Comparison of ENCODE assay signal across 8 cellular contexts in genomic region chr2:16664052-16664731, GRCh38. TPM values are rescaled to one million over a fixed set of nuclear protein-coding genes. Genes with fewer than 3 reads are reported as not detected.
DNase-seq lines count a peak whose midpoint lies in the region; ATAC-seq and TF ChIP-seq lines count a peak whose summit lies in the region.

No MANE protein-coding gene starts in this region.

- H3K4me1 ChIP-seq in lower lobe of right lung (peaks cover 70% of the 10 kb centered on the region), suprapubic skin (peaks cover 29% of the 10 kb centered on the region)

- no peaks in the 10 kb centered on the region for H3K27me3 ChIP-seq in lower lobe of right lung (ENCODE audit: low read depth)
- no peaks in the 10 kb centered on the region for H3K27me3 ChIP-seq in suprapubic skin

- DNase-seq in NCI-H82 (lab: John Stamatoyannopoulos, UW) (peak; percentile 12), NCI-H82 treated with DMSO at 0.1 percent for 48 hours (lab: John Stamatoyannopoulos, UW; ENCODE audit: unreplicated experiment) (no peak), NOMO-1 treated with DMSO at 0.1 percent for 48 hours (lab: John Stamatoyannopoulos, UW; ENCODE audit: unreplicated experiment) (peak; percentile 93), coronary artery (ENCODE audit: low spot score) (peak; percentile 78), lower lobe of right lung (peak; percentile 54), suprapubic skin (ENCODE audit: low spot score in 2 of 2) (no peak)
- no peak for DNase-seq in activated CD4-positive, alpha-beta T cell treated with anti-CD3 and anti-CD28 coated beads for 4 hours

- intact Hi-C loops in lower lobe of right lung (cut with DNase I): no loop called here

- no peaks in the 10 kb centered on the region for H3K36me3 ChIP-seq in lower lobe of right lung
- H3K36me3 ChIP-seq in suprapubic skin: no peaks in the 10 kb centered on the region

- ATAC-seq in lower lobe of right lung (peak; percentile 69 to 76), HG03342 (IDR thresholded peaks at IDR 0.05; ENCODE audit: unreplicated experiment) (no peak)

- H3K27ac ChIP-seq in coronary artery: peak overlapping the region in 1 of 2 donors; percentile 80
- peak overlapping the region; percentile 80 for H3K27ac ChIP-seq in lower lobe of right lung
- H3K27ac ChIP-seq in suprapubic skin: peak overlapping the region; percentile 34

- WGBS in suprapubic skin: 44% methylated on average over 9 of the region's 9 CpGs

- no peak for TF ChIP-seq POLR2A in suprapubic skin (IDR thresholded peaks at IDR 0.05)

- H3K9me3 ChIP-seq in lower lobe of right lung: no peaks in the 10 kb centered on the region
- H3K9me3 ChIP-seq in suprapubic skin: no peaks in the 10 kb centered on the region

- peak overlapping the region; percentile 79 for H3K4me3 ChIP-seq in coronary artery
- H3K4me3 ChIP-seq in lower lobe of right lung: peak overlapping the region; percentile 72
- peak overlapping the region; percentile 65 for H3K4me3 ChIP-seq in suprapubic skin

- TF ChIP-seq EP300 in suprapubic skin (IDR thresholded peaks at IDR 0.05): no peak

- TF ChIP-seq CTCF in coronary artery (IDR thresholded peaks at IDR 0.05) (no peak), lower lobe of right lung (IDR thresholded peaks at IDR 0.05) (no peak), suprapubic skin (IDR thresholded peaks at IDR 0.05) (no peak)

RNA-seq across cellular contexts. Expression of gene CYRIA, which starts 1.4 kb away (rescaled TPM):
- total RNA-seq in lower lobe of right lung: 29.4 TPM
- total RNA-seq in suprapubic skin: 1 to 10 TPM; 1.8 to 4.0 (median 3.7) TPM

Comparison
In these comparisons a context has a peak if more than half of its experiments do, and no peak if none do; other contexts are left out.
1. DNase-seq: peak in NCI-H82 (single experiment), NOMO-1 treated with DMSO at 0.1 percent for 48 hours (single experiment), coronary artery (single experiment) and lower lobe of right lung (single experiment); none in NCI-H82 treated with DMSO at 0.1 percent for 48 hours (single experiment), suprapubic skin (0 of 2) and activated CD4-positive, alpha-beta T cell treated with anti-CD3 and anti-CD28 coated beads for 4 hours (0 of 2).
2. Peak in every context shown above with its lines, with median percentiles within 50 percentile points of each other: H3K4me3 ChIP-seq.